In genomic region chr3:27423463-27423862, GRCh38 we compare ENCODE assay signal across 18 cellular contexts. TPM values are rescaled to one million over a fixed set of nuclear protein-coding genes. Genes with fewer than 3 reads are reported as not detected.
DNase-seq lines count a peak whose midpoint lies in the region; TF ChIP-seq lines count a peak whose summit lies in the region.
"Had no signal": no experiment of that assay in that cellular context is flagged by ENCODE, and none has a peak within 500 bp of the region (broad histone marks: within the 10 kb centered on the region; RNA-seq: fewer than 3 reads in every experiment).

No MANE protein-coding gene starts in this region.

- no peaks in the 10 kb centered on the region for H3K27me3 ChIP-seq in adrenal gland
- no peaks in the 10 kb centered on the region for H3K27me3 ChIP-seq in effector memory CD4-positive, alpha-beta T cell (replicated peaks; ENCODE audit: control insufficient read depth, insufficient read depth, low read length, poor library complexity, severe bottlenecking)
- H3K27me3 ChIP-seq: left lung, right lobe of liver had no signal

- no peaks in the 10 kb centered on the region for H3K27me3 Mint-ChIP-seq in Calu3 (ENCODE audit: unreplicated experiment)
- H3K27me3 Mint-ChIP-seq: activated naive CD8-positive, alpha-beta T cell; natural killer cell treated with Interleukin-12 subunit alpha and Interleukin-12 subunit beta and Interleukin-15 and Interleukin-18, amount 100 ng/mL, for 72 hours; stimulated activated naive CD8-positive, alpha-beta T cell treated with anti-CD3 and anti-CD28 coated beads, Interleukin-15, Interleukin-2, amounts not matched to agents 100 ng/mL and 50 ng/mL, for 24 hours had no signal

- BruUV-seq in Calu3 (replicated peaks; lab: Mats Ljungman, UMichigan) = no TSS peak

- no peaks in the 10 kb centered on the region for H3K9me3 Mint-ChIP-seq in Calu3 (ENCODE audit: low read depth, unreplicated experiment)
- H3K9me3 Mint-ChIP-seq: natural killer cell treated with Interleukin-12 subunit alpha and Interleukin-12 subunit beta and Interleukin-15 and Interleukin-18, amount 100 ng/mL, for 72 hours; stimulated activated naive CD8-positive, alpha-beta T cell treated with anti-CD3 and anti-CD28 coated beads, Interleukin-15, Interleukin-2, amounts not matched to agents 100 ng/mL and 50 ng/mL, for 24 hours had no signal

- POLR2A ChIA-PET in AG04449 (lab: Yijun Ruan, JAX) = no interaction called here

- H3K4me1 ChIP-seq in adrenal gland (replicated peaks in 1 of 2) = no peaks in the 10 kb centered on the region
- H3K4me1 ChIP-seq in effector memory CD4-positive, alpha-beta T cell (ENCODE audit: control insufficient read depth, insufficient read depth, low read length, poor library complexity, severe bottlenecking) = no peaks in the 10 kb centered on the region
- H3K4me1 ChIP-seq: left lung had no signal

- peaks cover 0 to 4% of the 10 kb centered on the region in 2 donors for H3K36me3 ChIP-seq in adrenal gland (replicated peaks in 1 of 2)
- peaks cover 28% of the 10 kb centered on the region for H3K36me3 ChIP-seq in effector memory CD4-positive, alpha-beta T cell (ENCODE audit: control insufficient read depth, insufficient read depth, low read length)
- H3K36me3 ChIP-seq: right lobe of liver had no signal

- no peak for TF ChIP-seq POLR2A in adrenal gland (IDR thresholded peaks at IDR 0.05)

- TF ChIP-seq CTCF in AG04449 (IDR thresholded peaks at IDR 0.05; ENCODE audit: insufficient read depth, low read length, missing control alignments) = no peak
- no peak for TF ChIP-seq CTCF in adrenal gland (IDR thresholded peaks at IDR 0.05)
- no peak for TF ChIP-seq CTCF in Calu3 (IDR thresholded peaks at IDR 0.05; ENCODE audit: unreplicated experiment)

- H3K9me3 ChIP-seq in adrenal gland (replicated peaks in 1 of 3) = no peaks in the 10 kb centered on the region
- H3K9me3 ChIP-seq in effector memory CD4-positive, alpha-beta T cell (ENCODE audit: control insufficient read depth, low read length) = no peaks in the 10 kb centered on the region
- H3K9me3 ChIP-seq: left lung, right lobe of liver had no signal

- H3K4me3 Mint-ChIP-seq in Calu3 (ENCODE audit: low read depth, unreplicated experiment) = no peak overlapping the region
- H3K4me3 Mint-ChIP-seq: activated naive CD8-positive, alpha-beta T cell; natural killer cell treated with Interleukin-12 subunit alpha and Interleukin-12 subunit beta and Interleukin-15 and Interleukin-18, amount 100 ng/mL, for 72 hours; stimulated activated naive CD8-positive, alpha-beta T cell treated with anti-CD3 and anti-CD28 coated beads, Interleukin-15, Interleukin-2, amounts not matched to agents 100 ng/mL and 50 ng/mL, for 24 hours had no signal

- no peaks in the 10 kb centered on the region for H3K4me1 Mint-ChIP-seq in Calu3 (ENCODE audit: low read depth, unreplicated experiment)

- CTCF ChIA-PET in AG04449 (lab: Yijun Ruan, JAX) = no interaction called here
- CTCF ChIA-PET in Calu3 (lab: Charles Lee) = no interaction called here

- intact Hi-C loops in adrenal gland (cut with DNase I) (no loop called here), Calu3 (cut with micrococcal nuclease; ENCODE audit: unreplicated experiment) (loop anchor here (5.0 kb wide), 1 partner anchor 36 kb away; no protein-coding TSS in a partner anchor)

- no peak overlapping the region for H3K27ac ChIP-seq in adrenal gland
- H3K27ac ChIP-seq in effector memory CD4-positive, alpha-beta T cell (ENCODE audit: insufficient read depth, low read length, poor library complexity, severe bottlenecking) = no peak overlapping the region
- H3K27ac ChIP-seq: C4-2B, left lung, right lobe of liver had no signal

- 85 to 94% (median 87%) methylated on average over 5 of the region's 5 CpGs for WGBS in adrenal gland, 4 donors

- H3K27ac Mint-ChIP-seq in Calu3 (ENCODE audit: unreplicated experiment) = no peak overlapping the region
- H3K27ac Mint-ChIP-seq: activated naive CD8-positive, alpha-beta T cell; natural killer cell treated with Interleukin-12 subunit alpha and Interleukin-12 subunit beta and Interleukin-15 and Interleukin-18, amount 100 ng/mL, for 72 hours; stimulated activated naive CD8-positive, alpha-beta T cell treated with anti-CD3 and anti-CD28 coated beads, Interleukin-15, Interleukin-2, amounts not matched to agents 100 ng/mL and 50 ng/mL, for 24 hours had no signal

- peaks cover 30% of the 10 kb centered on the region for H3K36me3 Mint-ChIP-seq in Calu3 (ENCODE audit: insufficient read depth, unreplicated experiment)

- H3K4me3 ChIP-seq in AG04449 (ENCODE audit: low read depth, low read length) (no peak overlapping the region), adrenal gland (no peak overlapping the region)
- no peak overlapping the region for H3K4me3 ChIP-seq in effector memory CD4-positive, alpha-beta T cell (ENCODE audit: insufficient read depth, low read depth, low read length, poor library complexity, severe bottlenecking)
- H3K4me3 ChIP-seq: left lung, right lobe of liver had no signal

- peak; percentile 40 for DNase-seq in AG04449 (ENCODE audit: low read depth, low spot score)
- DNase-seq in HCEC 1CT = peak; percentile 80
- DNase-seq in amniotic stem cell (lab: John Stamatoyannopoulos, UW) = peak; percentile 80
- DNase-seq in iris pigment epithelial cell (ENCODE audit: low read depth) = peak; percentile 88
- no peak for DNase-seq in adrenal gland
- no peak for DNase-seq in stimulated activated CD4-positive, alpha-beta T cell treated with anti-CD3 and anti-CD28 coated beads, Interleukin-2, amount 100 ng/mL, for 48 hours
- DNase-seq in effector memory CD4-positive, alpha-beta T cell = no peak
- no peak for DNase-seq in Calu3
- DNase-seq: activated CD8-positive, alpha-beta memory T cell treated with anti-CD3 and anti-CD28 coated beads for 24 hours; H7; left lung; NCI-H524; right lobe of liver; Right ventricle myocardium superior had no signal

RNA-seq across cellular contexts. Expression of gene NEK10, which starts 54.3 kb away (rescaled TPM):
- 1 to 10 TPM in 1 of 8 donors, under 1 TPM in 7; 0.25 to 1.2 (median 0.77) TPM for total RNA-seq in adrenal gland
- under 1 TPM; 0.16 to 0.55 (median 0.24) TPM for polyA plus RNA-seq in adrenal gland
- total RNA-seq in Calu3 (2022) = 1.7 and 2.3 TPM in 2 replicates

Comparison
In these comparisons a context has a peak if more than half of its experiments do, and no peak if none do; other contexts are left out.
1. DNase-seq: peak in AG04449 (single experiment), HCEC 1CT (single experiment), amniotic stem cell (single experiment) and iris pigment epithelial cell (single experiment); none in adrenal gland (0 of 7), stimulated activated CD4-positive, alpha-beta T cell treated with anti-CD3 and anti-CD28 coated beads, Interleukin-2, amount 100 ng/mL, for 48 hours (0 of 2), effector memory CD4-positive, alpha-beta T cell (0 of 3) and Calu3 (single experiment).